Comparison of ENCODE assay signal across 8 cellular contexts in the genomic region with DNA sequence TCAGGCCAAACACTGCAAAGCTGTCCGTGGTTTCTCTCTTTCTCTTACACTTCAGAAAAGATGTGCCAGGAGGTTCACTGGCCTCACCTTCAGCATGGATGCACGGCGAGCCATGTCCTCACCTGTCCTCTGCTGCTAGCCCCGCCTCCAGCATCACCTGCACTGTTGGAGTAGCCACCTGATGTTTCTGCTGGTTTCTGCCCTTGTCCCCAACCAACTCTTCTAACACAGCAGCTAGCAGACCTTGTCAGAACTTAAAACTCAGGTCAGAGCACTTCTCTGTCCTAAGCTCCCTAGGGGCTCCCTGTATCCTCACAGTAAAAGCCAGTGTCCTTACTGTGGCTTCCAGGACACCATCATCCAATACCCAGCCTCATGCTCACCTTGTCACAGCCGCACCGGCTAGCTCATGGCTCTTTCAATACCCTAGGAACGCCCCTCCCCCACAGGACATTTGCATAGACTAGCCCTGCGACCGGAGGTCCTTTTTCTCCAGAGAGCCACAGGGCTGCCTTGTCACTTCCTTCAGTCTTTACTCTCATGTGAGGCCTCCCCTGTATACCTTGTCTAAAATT. TPM values are rescaled to one million over a fixed set of nuclear protein-coding genes. Genes with fewer than 3 reads are reported as not detected.
A peak's percentile ranks its signal among the peaks of the same experiment; 100 is the strongest.
DNase-seq lines count a peak whose midpoint lies in the region; ATAC-seq and TF ChIP-seq lines count a peak whose summit lies in the region.

No MANE protein-coding gene starts in this region.

- H3K9me3 Mint-ChIP-seq in MCF 10A (ENCODE audit: unreplicated experiment) (no peaks in the 10 kb centered on the region), T-cell (no peaks in the 10 kb centered on the region)

- H3K36me3 ChIP-seq in tibial artery: no peaks in the 10 kb centered on the region

- H3K36me3 Mint-ChIP-seq in MCF 10A (ENCODE audit: insufficient read depth, unreplicated experiment) (no peaks in the 10 kb centered on the region), T-cell (no peaks in the 10 kb centered on the region)

- DNase-seq in NOMO-1 treated with DMSO at 0.1 percent for 48 hours (lab: John Stamatoyannopoulos, UW; ENCODE audit: unreplicated experiment) (peak; percentile 44), left lobe of liver (ENCODE audit: low spot score) (no peak), tibial artery (no peak), MCF 10A (ENCODE audit: unreplicated experiment) (no peak), T-cell (no peak)
- no peak for DNase-seq in effector CD4-positive, alpha-beta T cell

- H3K27me3 ChIP-seq in tibial artery: no peaks in the 10 kb centered on the region

- CTCF ChIA-PET in MCF 10A (lab: Yijun Ruan, JAX): interaction anchor here (1.0 kb wide), 1 partner anchor 48 kb away, joined by 3 read pairs; no protein-coding TSS in a partner anchor
- CTCF ChIA-PET in T-cell (lab: Charles Lee): no interaction called here

- ATAC-seq in GM19023 (IDR thresholded peaks at IDR 0.05; ENCODE audit: unreplicated experiment) (peak; percentile 69), HG02798 (IDR thresholded peaks at IDR 0.05; ENCODE audit: poor library complexity, unreplicated experiment) (peak; percentile 73), left lobe of liver (peak; percentile 60), T-cell (replicated peaks in 1 of 4) (no peak)

- peaks cover 0 to 4% (median 0%) of the 10 kb centered on the region in 4 donors for H3K4me1 ChIP-seq in tibial artery

- H3K4me3 Mint-ChIP-seq in MCF 10A (ENCODE audit: unreplicated experiment): no peak overlapping the region
- no peak overlapping the region for H3K4me3 Mint-ChIP-seq in T-cell

- no peak overlapping the region for H3K4me3 ChIP-seq in tibial artery

- no TSS peak for BruUV-seq in MCF 10A (replicated peaks; lab: Mats Ljungman, UMichigan)

- POLR2A ChIA-PET in MCF 10A (lab: Yijun Ruan, JAX) (no interaction called here), T-cell (lab: Charles Lee) (no interaction called here)

- H3K27me3 Mint-ChIP-seq in MCF 10A (ENCODE audit: insufficient read depth, unreplicated experiment) (peaks cover 30% of the 10 kb centered on the region), T-cell (peaks cover 0 to 6% of the 10 kb centered on the region in 2 donors)

- intact Hi-C loops in tibial artery (cut with DNase I; ENCODE audit: low total_unique reads): no loop called here
- intact Hi-C loops in MCF 10A (cut with micrococcal nuclease): no loop called here

- no peaks in the 10 kb centered on the region for H3K9me3 ChIP-seq in tibial artery

- no peak overlapping the region for H3K27ac ChIP-seq in tibial artery

- H3K27ac Mint-ChIP-seq in MCF 10A (ENCODE audit: low read depth, unreplicated experiment): no peak overlapping the region
- H3K27ac Mint-ChIP-seq in T-cell: no peak overlapping the region

- TF ChIP-seq CTCF in tibial artery (IDR thresholded peaks at IDR 0.05) (no peak), MCF 10A (IDR thresholded peaks at IDR 0.05; ENCODE audit: unreplicated experiment) (no peak)

- H3K4me1 Mint-ChIP-seq in MCF 10A (ENCODE audit: insufficient read depth, unreplicated experiment): no peaks in the 10 kb centered on the region
- H3K4me1 Mint-ChIP-seq in T-cell: peaks cover 19 to 28% (median 23%) of the 10 kb centered on the region in 3 donors

RNA-seq across cellular contexts. Expression of a gene that starts 15.2 kb away (rescaled TPM):
- total RNA-seq in left lobe of liver: 1.1 TPM
- 0.12 TPM in 1 of 2 replicates, not detected in the other for total RNA-seq in MCF 10A (2022)
- total RNA-seq in T-cell: under 1 TPM; 0.10 to 0.38 (median 0.13) TPM

RNA-seq across cellular contexts. Expression of a gene that starts 52.3 kb away (rescaled TPM):
- total RNA-seq in left lobe of liver (not detected), MCF 10A (2022) (not detected in 2 replicates), T-cell (not detected)

Comparison
In these comparisons a context has a peak if more than half of its experiments do, and no peak if none do; other contexts are left out.
1. ATAC-seq: peak in GM19023 (single experiment), HG02798 (single experiment) and left lobe of liver (single experiment); none in T-cell (0 of 4).